ENCODE assay signal across 7 cellular contexts in genomic region chr4:94208268-94208667, GRCh38. TPM values are rescaled to one million over a fixed set of nuclear protein-coding genes. Genes with fewer than 3 reads are reported as not detected.
A peak's percentile ranks its signal among the peaks of the same experiment; 100 is the strongest.
DNase-seq lines count a peak whose midpoint lies in the region; ATAC-seq, FAIRE-seq and TF ChIP-seq lines count a peak whose summit lies in the region.

No MANE protein-coding gene starts in this region.

- peaks cover 24% of the 10 kb centered on the region for H3K4me1 Mint-ChIP-seq in T-helper 17 cell

- peak overlapping the region; percentile 97 for H3K27ac Mint-ChIP-seq in T-helper 17 cell

- peaks cover 0 to 29% of the 10 kb centered on the region in 2 donors for H3K36me3 ChIP-seq in gastroesophageal sphincter
- peaks cover 0 to 6% of the 10 kb centered on the region in 2 donors for H3K36me3 ChIP-seq in small intestine (ENCODE audit: control insufficient read depth in 2 of 2, insufficient read depth in 2 of 2, low read length in 2 of 2)

- no peak for TF ChIP-seq POLR2A in gastroesophageal sphincter (IDR thresholded peaks at IDR 0.05)

- H3K27ac ChIP-seq in gastroesophageal sphincter, result peak overlapping the region; percentile 86 to 91 (median 88)
- peak overlapping the region in 1 of 2 donors; percentile 89 for H3K27ac ChIP-seq in small intestine (ENCODE audit: low read depth in 1 of 2, low read length in 1 of 2)

- H3K27me3 Mint-ChIP-seq in T-helper 17 cell, result peaks cover 4% of the 10 kb centered on the region

- peaks cover 6% of the 10 kb centered on the region for H3K36me3 Mint-ChIP-seq in T-helper 17 cell (ENCODE audit: low read depth)

- H3K9me3 ChIP-seq in T-helper 17 cell (ENCODE audit: control insufficient read depth, low read length, poor library complexity, severe bottlenecking) (no peaks in the 10 kb centered on the region), gastroesophageal sphincter (peaks cover 0 to 2% (median 0%) of the 10 kb centered on the region in 3 donors), small intestine (ENCODE audit: control insufficient read depth, low read depth) (no peaks in the 10 kb centered on the region)

- peak overlapping the region; percentile 75 for H3K4me3 ChIP-seq in HFF-Myc (replicated peaks; ENCODE audit: low read depth, low read length)
- peak overlapping the region; percentile 66 to 90 for H3K4me3 ChIP-seq in gastroesophageal sphincter
- H3K4me3 ChIP-seq in small intestine (ENCODE audit: low read depth in 1 of 2, low read length in 2 of 2), result peak overlapping the region; percentile 64 to 87

- 0% methylated on average over 1 to 2 of the region's 5 CpGs for WGBS in gastroesophageal sphincter (ENCODE audit: low coverage in 1 of 2), 2 donors
- WGBS in small intestine, 3 donors, result 5 to 13% (median 9%) methylated on average over 5 of the region's 5 CpGs

- no peak for FAIRE-seq in small intestine (lab: Jason Lieb, UNC)

- DNase-seq in HFF-Myc (ENCODE audit: extremely low read depth, low read depth), result no peak
- no peak for DNase-seq in T-helper 17 cell
- DNase-seq in small intestine, result no peak
- no peak for DNase-seq in GM10266 (ENCODE audit: extremely low spot score)

- ATAC-seq in T-helper 17 cell (no peak), gastroesophageal sphincter (no peak), GM21717 (IDR thresholded peaks at IDR 0.05; ENCODE audit: unreplicated experiment) (no peak), HG03280 (IDR thresholded peaks at IDR 0.05; ENCODE audit: unreplicated experiment) (no peak)

- H3K27me3 ChIP-seq in gastroesophageal sphincter (no peaks in the 10 kb centered on the region), small intestine (ENCODE audit: control insufficient read depth in 2 of 2, insufficient read depth in 2 of 2, low read length in 2 of 2) (no peaks in the 10 kb centered on the region)

- no peak for TF ChIP-seq EP300 in gastroesophageal sphincter (IDR thresholded peaks at IDR 0.05)

- no peak for TF ChIP-seq CTCF in HFF-Myc (IDR thresholded peaks at IDR 0.05; ENCODE audit: low read depth, low read length, missing control alignments)
- TF ChIP-seq CTCF in gastroesophageal sphincter (IDR thresholded peaks at IDR 0.05), result no peak
- no peak for TF ChIP-seq CTCF in GM10266 (IDR thresholded peaks at IDR 0.05; ENCODE audit: control insufficient read depth, insufficient read depth, low read depth, missing control alignments)

- H3K4me3 Mint-ChIP-seq in T-helper 17 cell, result peak overlapping the region; percentile 96

- H3K4me1 ChIP-seq in gastroesophageal sphincter, result peaks cover 4 to 23% (median 7%) of the 10 kb centered on the region in 3 donors
- no peaks in the 10 kb centered on the region for H3K4me1 ChIP-seq in small intestine (ENCODE audit: control insufficient read depth in 2 of 2, insufficient read depth in 1 of 2, low read depth in 1 of 2, low read length in 1 of 2)

RNA-seq across cellular contexts. Expression of gene SMARCAD1, which starts 0.6 kb away (rescaled TPM):
- total RNA-seq in T-helper 17 cell (10 to 100 TPM; 12.3 to 15.9 TPM), gastroesophageal sphincter (10 to 100 TPM; 12.8 to 25.8 (median 18.6) TPM)
- polyA plus RNA-seq in small intestine, result 10 to 100 TPM in 1 of 3 donors, 1 to 10 TPM in 2; 5.4 to 10.6 (median 6.9) TPM
